ENCODE assay signal across 2 cellular contexts in the genomic region with DNA sequence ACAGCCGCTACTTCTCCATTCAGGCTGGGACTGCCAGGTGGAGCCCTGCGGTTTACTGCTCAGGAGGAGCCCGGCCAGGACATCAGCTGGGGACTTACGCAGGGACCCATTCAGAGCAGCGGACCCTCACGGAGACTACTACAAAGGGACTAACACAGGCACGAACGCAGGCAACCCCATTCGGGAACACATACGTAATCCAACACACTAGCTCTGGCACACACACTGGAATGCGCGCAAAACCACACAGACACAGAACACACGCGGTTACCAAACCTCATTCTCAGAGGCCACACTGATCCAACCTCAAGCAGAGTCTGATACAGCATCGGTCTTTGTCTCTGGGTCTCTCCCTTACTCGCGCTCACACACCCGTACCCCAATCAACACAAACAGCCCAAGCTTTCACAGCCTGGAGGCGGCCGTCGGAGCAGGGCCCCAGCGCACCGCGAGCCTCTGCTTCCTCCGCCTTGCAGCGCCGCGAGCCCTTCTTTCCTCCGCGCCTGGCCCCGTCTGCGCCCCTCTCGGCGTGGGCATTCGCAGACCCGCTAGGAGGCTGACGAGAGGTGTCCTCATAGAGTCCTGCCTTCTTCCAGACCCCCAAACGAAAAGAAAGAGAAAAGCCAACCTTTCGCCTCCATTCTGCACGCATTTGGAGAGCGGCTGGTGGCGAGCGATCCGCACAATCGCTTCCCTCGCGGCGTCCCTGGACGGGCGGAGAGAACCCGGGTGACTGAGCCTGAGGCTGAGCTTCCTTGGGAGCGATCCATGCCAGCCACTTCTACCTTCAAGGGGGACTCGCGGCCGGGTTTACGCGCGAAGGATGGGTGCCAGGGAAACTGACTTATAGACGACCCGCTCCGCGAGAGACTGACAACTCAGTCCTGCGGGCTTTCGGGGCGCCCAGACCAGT.
TF ChIP-seq lines count a peak whose summit lies in the region.

No MANE protein-coding gene starts in this region.

TF ChIP-seq in SK-N-SH, 30 proteins besides CTCF, POLR2A, EP300 and RAD21 (continued from another document):
- no peak for TF ChIP-seq GATA2 (CRISPR knock-in tag; IDR thresholded peaks at IDR 0.05)
- TF ChIP-seq RXRA (IDR thresholded peaks at IDR 0.05; ENCODE audit: borderline replicate concordance, low read depth) = no peak
- TF ChIP-seq MXI1 (IDR thresholded peaks at IDR 0.05; ENCODE audit: low read depth, low read length) = no peak
- TF ChIP-seq JUND (IDR thresholded peaks at IDR 0.05) = no peak
- TF ChIP-seq, protein P1, sequence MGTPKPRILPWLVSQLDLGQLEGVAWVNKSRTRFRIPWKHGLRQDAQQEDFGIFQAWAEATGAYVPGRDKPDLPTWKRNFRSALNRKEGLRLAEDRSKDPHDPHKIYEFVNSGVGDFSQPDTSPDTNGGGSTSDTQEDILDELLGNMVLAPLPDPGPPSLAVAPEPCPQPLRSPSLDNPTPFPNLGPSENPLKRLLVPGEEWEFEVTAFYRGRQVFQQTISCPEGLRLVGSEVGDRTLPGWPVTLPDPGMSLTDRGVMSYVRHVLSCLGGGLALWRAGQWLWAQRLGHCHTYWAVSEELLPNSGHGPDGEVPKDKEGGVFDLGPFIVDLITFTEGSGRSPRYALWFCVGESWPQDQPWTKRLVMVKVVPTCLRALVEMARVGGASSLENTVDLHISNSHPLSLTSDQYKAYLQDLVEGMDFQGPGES (IDR thresholded peaks at IDR 0.05; ENCODE audit: low read depth, low read length) = no peak
TF ChIP-seq in SK-N-SH: peak in this region for 0.

TF ChIP-seq in SK-N-SH treated with all-trans-retinoic acid at 6 μM for 48 hours, 23 proteins besides CTCF, POLR2A, EP300 and RAD21 (continued from another document):
- TF ChIP-seq, protein P2, sequence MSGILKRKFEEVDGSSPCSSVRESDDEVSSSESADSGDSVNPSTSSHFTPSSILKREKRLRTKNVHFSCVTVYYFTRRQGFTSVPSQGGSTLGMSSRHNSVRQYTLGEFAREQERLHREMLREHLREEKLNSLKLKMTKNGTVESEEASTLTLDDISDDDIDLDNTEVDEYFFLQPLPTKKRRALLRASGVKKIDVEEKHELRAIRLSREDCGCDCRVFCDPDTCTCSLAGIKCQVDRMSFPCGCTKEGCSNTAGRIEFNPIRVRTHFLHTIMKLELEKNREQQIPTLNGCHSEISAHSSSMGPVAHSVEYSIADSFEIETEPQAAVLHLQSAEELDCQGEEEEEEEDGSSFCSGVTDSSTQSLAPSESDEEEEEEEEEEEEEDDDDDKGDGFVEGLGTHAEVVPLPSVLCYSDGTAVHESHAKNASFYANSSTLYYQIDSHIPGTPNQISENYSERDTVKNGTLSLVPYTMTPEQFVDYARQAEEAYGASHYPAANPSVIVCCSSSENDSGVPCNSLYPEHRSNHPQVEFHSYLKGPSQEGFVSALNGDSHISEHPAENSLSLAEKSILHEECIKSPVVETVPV (CRISPR knock-in tag; IDR thresholded peaks at IDR 0.05) = no peak
- no peak for TF ChIP-seq CSDC2 (CRISPR knock-in tag; IDR thresholded peaks at IDR 0.05)
- TF ChIP-seq ISL1 (CRISPR knock-in tag; IDR thresholded peaks at IDR 0.05) = no peak
- no peak for TF ChIP-seq RARB (CRISPR knock-in tag; IDR thresholded peaks at IDR 0.05)
- TF ChIP-seq ZNF70 (CRISPR knock-in tag; IDR thresholded peaks at IDR 0.05) = no peak
- TF ChIP-seq ZFP30 (CRISPR knock-in tag; IDR thresholded peaks at IDR 0.05) = no peak
- TF ChIP-seq ZNF565 (CRISPR knock-in tag; conservative IDR thresholded peaks at IDR 0.05; ENCODE audit: low read depth) = no peak
- TF ChIP-seq, protein P3, sequence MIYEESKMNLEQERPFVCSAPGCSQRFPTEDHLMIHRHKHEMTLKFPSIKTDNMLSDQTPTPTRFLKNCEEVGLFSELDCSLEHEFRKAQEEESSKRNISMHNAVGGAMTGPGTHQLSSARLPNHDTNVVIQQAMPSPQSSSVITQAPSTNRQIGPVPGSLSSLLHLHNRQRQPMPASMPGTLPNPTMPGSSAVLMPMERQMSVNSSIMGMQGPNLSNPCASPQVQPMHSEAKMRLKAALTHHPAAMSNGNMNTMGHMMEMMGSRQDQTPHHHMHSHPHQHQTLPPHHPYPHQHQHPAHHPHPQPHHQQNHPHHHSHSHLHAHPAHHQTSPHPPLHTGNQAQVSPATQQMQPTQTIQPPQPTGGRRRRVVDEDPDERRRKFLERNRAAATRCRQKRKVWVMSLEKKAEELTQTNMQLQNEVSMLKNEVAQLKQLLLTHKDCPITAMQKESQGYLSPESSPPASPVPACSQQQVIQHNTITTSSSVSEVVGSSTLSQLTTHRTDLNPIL (CRISPR knock-in tag; IDR thresholded peaks at IDR 0.05; ENCODE audit: low read depth) = no peak
- no peak for TF ChIP-seq ZNF8 (CRISPR knock-in tag; IDR thresholded peaks at IDR 0.05)
- TF ChIP-seq GLIS3 (CRISPR knock-in tag; IDR thresholded peaks at IDR 0.05) = no peak
- TF ChIP-seq TCF4 (CRISPR knock-in tag; IDR thresholded peaks at IDR 0.05; ENCODE audit: borderline replicate concordance) = no peak
- no peak for TF ChIP-seq ESRRG (CRISPR knock-in tag; IDR thresholded peaks at IDR 0.05)
- TF ChIP-seq ZFP3 (CRISPR knock-in tag; IDR thresholded peaks at IDR 0.05) = no peak
TF ChIP-seq in SK-N-SH treated with all-trans-retinoic acid at 6 μM for 48 hours: peak in this region for 0.
